ENCODE assay signal across 18 cellular contexts in the genomic region with DNA sequence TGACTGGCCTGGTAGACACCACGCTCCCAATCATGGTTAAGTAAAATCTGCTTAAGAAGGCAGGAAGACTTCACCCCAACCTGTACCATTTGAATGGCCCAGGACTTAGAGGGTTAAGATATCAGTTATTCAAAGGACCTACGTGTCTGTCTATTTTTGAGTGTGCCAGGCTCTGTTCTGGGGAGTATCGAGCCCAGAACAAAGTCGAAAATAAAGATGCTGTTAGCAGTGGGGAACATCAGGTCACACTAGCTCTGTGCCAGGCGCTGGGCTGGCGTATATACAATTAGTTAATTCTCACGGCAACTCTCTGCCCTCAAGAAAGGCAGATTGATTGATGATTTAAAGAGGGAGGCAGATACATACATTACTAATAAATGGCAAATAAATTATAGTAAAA. TPM values are rescaled to one million over a fixed set of nuclear protein-coding genes. Genes with fewer than 3 reads are reported as not detected.
DNase-seq lines count a peak whose midpoint lies in the region; ATAC-seq and TF ChIP-seq lines count a peak whose summit lies in the region.
"Had no signal": no experiment of that assay in that cellular context is flagged by ENCODE, and none has a peak within 500 bp of the region (broad histone marks: within the 10 kb centered on the region; RNA-seq: fewer than 3 reads in every experiment).

No MANE protein-coding gene starts in this region.

- WGBS in right cardiac atrium, result 45% methylated on average over 7 of the region's 7 CpGs

- H3K4me3 ChIP-seq in right cardiac atrium (ENCODE audit: low read length) (no peak overlapping the region), right atrium auricular region (no peak overlapping the region)
- H3K4me3 ChIP-seq: A549; BLaER1 treated with 17β-estradiol and CSF1 and Interleukin-3, amounts not matched to agents 10 nM and 100 nM; GM12878 had no signal

- no peaks in the 10 kb centered on the region for H3K36me3 ChIP-seq in right atrium auricular region
- H3K36me3 ChIP-seq: BLaER1 treated with 17β-estradiol and CSF1 and Interleukin-3, amounts not matched to agents 10 nM and 100 nM had no signal

- no peaks in the 10 kb centered on the region for H3K9me3 ChIP-seq in right cardiac atrium (ENCODE audit: control insufficient read depth, low read length)
- H3K9me3 ChIP-seq in right atrium auricular region, result no peaks in the 10 kb centered on the region
- H3K9me3 ChIP-seq: A549; BLaER1 treated with 17β-estradiol and CSF1 and Interleukin-3, amounts not matched to agents 10 nM and 100 nM; Caco-2 had no signal

- DNase-seq in Right ventricle myocardium superior (no peak), right cardiac atrium (no peak), left ventricle myocardium superior (no peak), right atrium auricular region (ENCODE audit: low spot score) (no peak), sciatic nerve (ENCODE audit: low spot score) (no peak)
- DNase-seq: AML-193; Caco-2; Calu3; CD4-positive, alpha-beta T cell; CD8-positive, alpha-beta T cell; DND-41; EL; GDM1 had no signal

- peak; percentile 22 for ATAC-seq in Right ventricle myocardium superior (ENCODE audit: poor library complexity)
- no peak for ATAC-seq in right cardiac atrium
- ATAC-seq in left ventricle myocardium superior, result peak; percentile 73
- ATAC-seq in sciatic nerve, result no peak
- ATAC-seq: A549; CD8-positive, alpha-beta T cell; GM12878 had no signal

- intact Hi-C loops in Right ventricle myocardium superior (cut with DNase I) (no loop called here), right cardiac atrium (cut with DNase I) (no loop called here), left ventricle myocardium superior (cut with micrococcal nuclease) (no loop called here), sciatic nerve (cut with DNase I) (no loop called here)

- no peak overlapping the region for H3K27ac ChIP-seq in right cardiac atrium (ENCODE audit: low read length)
- no peak overlapping the region for H3K27ac ChIP-seq in right atrium auricular region
- H3K27ac ChIP-seq: 22Rv1; A549; BLaER1 treated with 17β-estradiol and CSF1 and Interleukin-3, amounts not matched to agents 10 nM and 100 nM; C4-2B had no signal

- H3K4me1 ChIP-seq in right cardiac atrium (ENCODE audit: control insufficient read depth, insufficient read depth, low read length) (no peaks in the 10 kb centered on the region), right atrium auricular region (no peaks in the 10 kb centered on the region)
- H3K4me1 ChIP-seq: A549; BLaER1 treated with 17β-estradiol and CSF1 and Interleukin-3, amounts not matched to agents 10 nM and 100 nM; Caco-2 had no signal

- H3K27me3 ChIP-seq in right cardiac atrium (ENCODE audit: control insufficient read depth, insufficient read depth) (no peaks in the 10 kb centered on the region), right atrium auricular region (no peaks in the 10 kb centered on the region)
- H3K27me3 ChIP-seq: BLaER1 treated with 17β-estradiol and CSF1 and Interleukin-3, amounts not matched to agents 10 nM and 100 nM had no signal

- TF ChIP-seq CTCF in right atrium auricular region (IDR thresholded peaks at IDR 0.05), result no peak

RNA-seq across cellular contexts. Expression of gene CREB5, which starts 40.5 kb away (rescaled TPM):
- 4.7 TPM for total RNA-seq in Right ventricle myocardium superior
- 10 to 100 TPM in 1 of 4 donors, 1 to 10 TPM in 3; 4.0 to 10.8 (median 9.0) TPM for total RNA-seq in right cardiac atrium
- polyA plus RNA-seq in right cardiac atrium, result 20.4 TPM
- 4.5 TPM for total RNA-seq in left ventricle myocardium superior
- 10 to 100 TPM; 10.5 to 20.8 TPM for total RNA-seq in right atrium auricular region
- total RNA-seq in sciatic nerve, result 20.1 TPM
- total RNA-seq: CD8-positive, alpha-beta T cell had no signal

Comparison
In these comparisons a context has a peak if more than half of its experiments do, and no peak if none do; other contexts are left out.
1. ATAC-seq: peak in Right ventricle myocardium superior (single experiment) and left ventricle myocardium superior (single experiment); none in right cardiac atrium (0 of 2) and sciatic nerve (single experiment).